15 cellular contexts compared by ENCODE assay signal in genomic region chr14:74606727-74607126, GRCh38. TPM values are rescaled to one million over a fixed set of nuclear protein-coding genes. Genes with fewer than 3 reads are reported as not detected.
DNase-seq lines count a peak whose midpoint lies in the region; ATAC-seq and TF ChIP-seq lines count a peak whose summit lies in the region.
"Had no signal": no experiment of that assay in that cellular context is flagged by ENCODE, and none has a peak within 500 bp of the region (broad histone marks: within the 10 kb centered on the region; RNA-seq: fewer than 3 reads in every experiment).

No MANE protein-coding gene starts in this region.

- H2AK5ac ChIP-seq in IMR-90 (ENCODE audit: low read depth, low read length) = peak overlapping the region; percentile 92

- intact Hi-C loops in IMR-90 (cut with micrococcal nuclease) = loop anchor here (5.0 to 10.0 kb wide), 2 partner anchors 34 to 278 kb away; partner anchors contain the start of gene DLST

- H3F3A ChIP-seq in smooth muscle cell (ENCODE audit: low read depth) = no peaks in the 10 kb centered on the region

- no CpG with 5 or more reads among the region's 3 CpGs for WGBS in IMR-90 (ENCODE audit: extremely low coverage in 2 of 2, insufficient read length in 1 of 2), 2 experiments
- 92% methylated on average over 3 of the region's 3 CpGs for WGBS in smooth muscle cell (ENCODE audit: low lambda C conversion rate)

- H3K4me1 Mint-ChIP-seq in chondrocyte (ENCODE audit: low read depth) = peaks cover 56% of the 10 kb centered on the region

- peak overlapping the region; percentile 80 for H3K27ac Mint-ChIP-seq in chondrocyte (ENCODE audit: unreplicated experiment)
- H3K27ac Mint-ChIP-seq: CD4-positive, alpha-beta memory T cell had no signal

- H3K36me3 Mint-ChIP-seq in chondrocyte (ENCODE audit: low read depth) = peaks cover 9% of the 10 kb centered on the region
- H3K36me3 Mint-ChIP-seq: CD4-positive, alpha-beta memory T cell had no signal

- no peak for TF ChIP-seq POLR2A in IMR-90 (IDR thresholded peaks at IDR 0.05; ENCODE audit: low read depth, low read length)

- H3K9me3 ChIP-seq in IMR-90 (ENCODE audit: control insufficient read depth, insufficient read depth, low read length) (no peaks in the 10 kb centered on the region), smooth muscle cell (replicated peaks; ENCODE audit: low read depth) (no peaks in the 10 kb centered on the region)

- peaks cover 23 to 73% of the 10 kb centered on the region in 2 experiments; a peak in 3 of 4 replicates for H3K79me1 ChIP-seq in IMR-90 (ENCODE audit: low read depth in 1 of 2, low read length in 2 of 2)

- peak overlapping the region; percentile 80 for H4K91ac ChIP-seq in IMR-90 (ENCODE audit: insufficient read depth, low read depth, low read length)

- CTCF ChIA-PET in IMR-90 (lab: Yijun Ruan, JAX) = no interaction called here

- H4K20me1 ChIP-seq in IMR-90 (ENCODE audit: insufficient read depth, low read length) (peaks cover 11% of the 10 kb centered on the region; the same call in 1 of the 2 replicates), smooth muscle cell (ENCODE audit: low read depth) (peaks cover 62% of the 10 kb centered on the region)

- POLR2A ChIA-PET in IMR-90 (lab: Charles Lee; ENCODE audit: unreplicated experiment) = interaction anchor here (0.6 kb wide), 1 partner anchor 106 kb away, joined by 3 read pairs; no protein-coding TSS in a partner anchor

- no peaks in the 10 kb centered on the region for H3K9me3 Mint-ChIP-seq in chondrocyte (ENCODE audit: low read depth)
- H3K9me3 Mint-ChIP-seq: CD4-positive, alpha-beta memory T cell had no signal

- H3K27me3 ChIP-seq in ACC112 (ENCODE audit: insufficient read depth, low read length) (no peaks in the 10 kb centered on the region), IMR-90 (ENCODE audit: control insufficient read depth, insufficient read depth, low read length) (no peaks in the 10 kb centered on the region), smooth muscle cell (ENCODE audit: low read depth) (no peaks in the 10 kb centered on the region)

- in situ Hi-C loops in IMR-90 (cut with MboI; ENCODE audit: low sequenced_read_pairs) = loop anchor here (5.0 kb wide), 2 partner anchors 104 to 191 kb away; no protein-coding TSS in a partner anchor

- H3K23ac ChIP-seq in IMR-90 (ENCODE audit: low read depth, low read length) = peak overlapping the region; percentile 95

- dilution Hi-C loops in IMR-90 (cut with HindIII; ENCODE audit: low sequenced_read_pairs, unreplicated experiment) = no loop called here

- H3K4me3 ChIP-seq in ACC112 (ENCODE audit: low read depth, low read length) (no peak overlapping the region), IMR-90 (ENCODE audit: insufficient read depth, low read depth, low read length) (no peak overlapping the region), smooth muscle cell (no peak overlapping the region)

- H3K9ac ChIP-seq in IMR-90 (ENCODE audit: low read depth, low read length) = peak overlapping the region; percentile 34; the same call in 1 of the 2 replicates
- H3K9ac ChIP-seq in smooth muscle cell (ENCODE audit: low read depth) = no peak overlapping the region

- DNase-seq in IMR-90 (no peak), chondrocyte (ENCODE audit: low spot score) (no peak), smooth muscle cell (lab: John Stamatoyannopoulos, UW; ENCODE audit: unreplicated experiment) (no peak), DMS79 (lab: John Stamatoyannopoulos, UW) (no peak)
- DNase-seq: ACHN; CD4-positive, alpha-beta memory T cell; GF-D8; Kasumi-1; NCI-H187 treated with DMSO at 0.1 percent for 48 hours; NCI-H2171; NCI-H446 treated with DMSO at 0.1 percent for 48 hours; NCI-H774 had no signal

- peak overlapping the region; percentile 82 to 93 for H4K8ac ChIP-seq in IMR-90 (ENCODE audit: low read depth in 2 of 2, low read length in 2 of 2)

- no peak overlapping the region for H2AK9ac ChIP-seq in IMR-90 (replicated peaks; ENCODE audit: low read depth, low read length, poor library complexity)

- H3K36me3 ChIP-seq in ACC112 (ENCODE audit: insufficient read depth, low read length) = 0 out of 2 replicates have a peak, but pooled peaks cover 3% of the 10 kb centered on the region
- peaks cover 7% of the 10 kb centered on the region; the same call in 1 of the 2 replicates for H3K36me3 ChIP-seq in IMR-90 (ENCODE audit: control insufficient read depth, insufficient read depth, low read length)
- H3K36me3 ChIP-seq in smooth muscle cell (ENCODE audit: low read depth) = no peaks in the 10 kb centered on the region

- peak overlapping the region; percentile 2; the same call in 1 of the 2 replicates for H3K56ac ChIP-seq in IMR-90 (ENCODE audit: extremely low read depth, insufficient read depth, low read length)

- ATAC-seq in IMR-90 (ENCODE audit: low read depth) (no peak), GM18909 (IDR thresholded peaks at IDR 0.05; ENCODE audit: poor library complexity, unreplicated experiment) (no peak), GM18873 (IDR thresholded peaks at IDR 0.05; ENCODE audit: low FRiP score, unreplicated experiment) (no peak)

- TF ChIP-seq RAD21 in IMR-90 (IDR thresholded peaks at IDR 0.05; ENCODE audit: low read length) = no peak

- peak overlapping the region; percentile 99; the same call in 2 of the 3 replicates for H2BK15ac ChIP-seq in IMR-90 (ENCODE audit: low read depth, low read length)

- peaks cover 25% of the 10 kb centered on the region for H3K9me1 ChIP-seq in IMR-90 (ENCODE audit: insufficient read depth, low read length)

- H3K4me3 Mint-ChIP-seq in chondrocyte (ENCODE audit: unreplicated experiment) = no peak overlapping the region
- H3K4me3 Mint-ChIP-seq: CD4-positive, alpha-beta memory T cell had no signal

- H3K4me2 ChIP-seq in IMR-90 (ENCODE audit: low read depth, low read length) (peak overlapping the region; percentile 32), smooth muscle cell (peak overlapping the region; percentile 8)

- peak overlapping the region; percentile 85 for H2BK5ac ChIP-seq in IMR-90 (ENCODE audit: low read depth, low read length, poor library complexity, severe bottlenecking)

- no peaks in the 10 kb centered on the region for H3K27me3 Mint-ChIP-seq in chondrocyte (ENCODE audit: low read depth)
- H3K27me3 Mint-ChIP-seq: CD4-positive, alpha-beta memory T cell had no signal

- peak overlapping the region; percentile 94 for H2BK120ac ChIP-seq in IMR-90 (ENCODE audit: low read depth, low read length)

- H3K27ac ChIP-seq in ACC112 (ENCODE audit: low read depth, low read length) (0 out of 2 replicates have a peak overlapping the region, but pooled peaks have one; percentile 6), IMR-90 (ENCODE audit: insufficient read depth, low read length) (peak overlapping the region; percentile 80; the same call in 1 of the 2 replicates), smooth muscle cell (ENCODE audit: low read depth) (no peak overlapping the region)

- H3K79me2 ChIP-seq in ACC112 (ENCODE audit: control insufficient read depth, insufficient read depth, low read length, unreplicated experiment) = peaks cover 61% of the 10 kb centered on the region
- peaks cover 78% of the 10 kb centered on the region for H3K79me2 ChIP-seq in smooth muscle cell (ENCODE audit: low read depth)

- TF ChIP-seq CTCF in IMR-90 (conservative IDR thresholded peaks at IDR 0.05; ENCODE audit: low read depth, low read length) (no peak), chondrocyte (IDR thresholded peaks at IDR 0.05) (no peak), smooth muscle cell (IDR thresholded peaks at IDR 0.05; ENCODE audit: borderline replicate concordance, insufficient read depth, poor library complexity, severe bottlenecking) (no peak)

- peak overlapping the region; percentile 90 for H3K14ac ChIP-seq in IMR-90 (replicated peaks; ENCODE audit: low read depth, low read length)

- peak overlapping the region; percentile 75 for H4K5ac ChIP-seq in IMR-90 (ENCODE audit: low read depth, low read length)

- peak overlapping the region; percentile 80 for H3K18ac ChIP-seq in IMR-90 (ENCODE audit: low read depth, low read length)

- H2AFZ ChIP-seq in ACC112 (ENCODE audit: low read length, unreplicated experiment) = no peak overlapping the region
- H2AFZ ChIP-seq in IMR-90 (replicated peaks; ENCODE audit: low read length, poor library complexity) = no peak overlapping the region
- no peak overlapping the region for H2AFZ ChIP-seq in smooth muscle cell (ENCODE audit: low read depth)

- H3K4me1 ChIP-seq in ACC112 (ENCODE audit: control insufficient read depth, insufficient read depth, low read length, unreplicated experiment) (peaks cover 40% of the 10 kb centered on the region), IMR-90 (ENCODE audit: control insufficient read depth, insufficient read depth, low read length) (peaks cover 35% of the 10 kb centered on the region), smooth muscle cell (ENCODE audit: low read depth) (peaks cover 18% of the 10 kb centered on the region)

- peak overlapping the region; percentile 88 for H2BK20ac ChIP-seq in IMR-90 (ENCODE audit: low read depth, low read length)

- H3K4ac ChIP-seq in IMR-90 (ENCODE audit: low read depth, low read length) = peak overlapping the region; percentile 96

- no TSS peak for BruUV-seq in IMR-90 (replicated peaks; lab: Mats Ljungman, UMichigan)

TF ChIP-seq in IMR-90, 13 proteins besides CTCF, POLR2A, EP300 and RAD21:
- no peak for TF ChIP-seq MAFK (IDR thresholded peaks at IDR 0.05; ENCODE audit: low read depth, low read length)
- no peak for TF ChIP-seq MAZ (IDR thresholded peaks at IDR 0.05; ENCODE audit: borderline replicate concordance, low read depth, low read length)
- TF ChIP-seq RCOR1 (IDR thresholded peaks at IDR 0.05; ENCODE audit: insufficient replicate concordance, low read length) = no peak
- TF ChIP-seq BHLHE40 (IDR thresholded peaks at IDR 0.05; ENCODE audit: low read depth, low read length) = no peak
- TF ChIP-seq FOS (IDR thresholded peaks at IDR 0.05; ENCODE audit: low read depth, low read length) = no peak
- no peak for TF ChIP-seq USF2 (IDR thresholded peaks at IDR 0.05; ENCODE audit: low read depth, low read length)
- TF ChIP-seq NFE2L2 (IDR thresholded peaks at IDR 0.05; ENCODE audit: low read depth, low read length) = no peak
- TF ChIP-seq CHD1 (IDR thresholded peaks at IDR 0.05; ENCODE audit: low read depth, low read length) = no peak
- no peak for TF ChIP-seq RFX5 (IDR thresholded peaks at IDR 0.05; ENCODE audit: low read depth, low read length)

RNA-seq across cellular contexts. Expression of gene LTBP2, which starts 5.3 kb away (rescaled TPM):
- total RNA-seq in IMR-90 (2012; rRNA removed) = 23.8 and 26.7 TPM in 2 replicates
- polyA plus RNA-seq in IMR-90 (2012; rRNA removed) = 79.3 and 81.8 TPM in 2 replicates
- polyA plus RNA-seq in IMR-90 (2012; cell fraction: cytosol; rRNA removed) = 49.1 and 65.1 TPM in 2 replicates
- 57.1 and 111 TPM in 2 replicates for polyA plus RNA-seq in IMR-90 (2012; cell fraction: nucleus; rRNA removed; ENCODE audit: low replicate concordance)
- total RNA-seq in chondrocyte = 210 to 446 TPM (median 215 TPM) in 3 replicates
- total RNA-seq in smooth muscle cell = 103 and 108 TPM in 2 replicates
- 74.2 and 90.1 TPM in 2 replicates for polyA plus RNA-seq in smooth muscle cell
